Comparison of ENCODE assay signal across 30 cellular contexts in the genomic region with DNA sequence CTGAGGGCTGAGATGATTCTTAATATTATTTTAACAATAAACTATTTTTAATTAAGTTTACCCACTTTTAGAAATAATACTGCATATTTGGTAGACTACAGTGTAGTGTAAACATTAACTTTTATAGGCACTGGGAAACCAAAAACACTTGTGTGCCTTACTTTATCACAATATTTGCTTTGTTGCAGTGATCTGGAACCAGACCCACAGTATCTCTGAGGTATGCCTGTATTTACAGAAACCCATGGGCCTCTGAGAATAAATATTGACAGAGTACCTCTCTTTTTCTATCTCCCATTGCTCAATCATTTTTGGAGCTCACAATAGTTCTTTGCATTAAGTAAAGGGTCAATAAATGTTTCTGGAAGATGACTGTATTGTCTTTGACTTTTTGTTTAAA.
DNase-seq lines count a peak whose midpoint lies in the region; ATAC-seq, FAIRE-seq and TF ChIP-seq lines count a peak whose summit lies in the region.
"Had no signal": no experiment of that assay in that cellular context is flagged by ENCODE, and none has a peak within 500 bp of the region (broad histone marks: within the 10 kb centered on the region; RNA-seq: fewer than 3 reads in every experiment).

No MANE protein-coding gene starts in this region.

- H3K9me3 ChIP-seq in PC-3 (ENCODE audit: low read length) (peaks cover 7% of the 10 kb centered on the region; the same call in 1 of the 2 replicates), right lobe of liver (peaks cover 0 to 9% (median 0%) of the 10 kb centered on the region in 4 donors), SK-N-SH (no peaks in the 10 kb centered on the region)

- H3K4me1 ChIP-seq in PC-3 (ENCODE audit: insufficient read depth, low read length) (no peaks in the 10 kb centered on the region), right lobe of liver (peaks cover 0 to 15% (median 0%) of the 10 kb centered on the region in 4 donors), SK-N-SH (ENCODE audit: control insufficient read depth in 1 of 2, insufficient read depth in 2 of 2, low read depth in 1 of 2, low read length in 1 of 2) (no peaks in the 10 kb centered on the region)

- H3K36me3 ChIP-seq in PC-3 (ENCODE audit: low read depth, low read length) (no peaks in the 10 kb centered on the region), right lobe of liver (no peaks in the 10 kb centered on the region), SK-N-SH (replicated peaks in 1 of 2; ENCODE audit: control insufficient read depth in 1 of 2, insufficient read depth in 2 of 2, low read length in 1 of 2) (no peaks in the 10 kb centered on the region)
- H3K36me3 ChIP-seq: brain microvascular endothelial cell, transverse colon had no signal

- no TSS peak for BruUV-seq in PC-3 (replicated peaks; lab: Mats Ljungman, UMichigan)

- TF ChIP-seq POLR2A in right lobe of liver (IDR thresholded peaks at IDR 0.05) (no peak), GM12891 (IDR thresholded peaks at IDR 0.05; ENCODE audit: low read depth, low read length) (no peak)

- H3K4me3 ChIP-seq in PC-3 (ENCODE audit: low read length) (no peak overlapping the region), right lobe of liver (no peak overlapping the region), SK-N-SH (ENCODE audit: low read depth in 2 of 2, low read length in 1 of 2) (no peak overlapping the region)
- H3K4me3 ChIP-seq: GM23338, K562, PC-9, transverse colon had no signal

- POLR2A ChIA-PET in PC-3 (lab: Charles Lee; ENCODE audit: unreplicated experiment) (no interaction called here), SK-N-SH (lab: Yijun Ruan, JAX) (no interaction called here)

- ATAC-seq in PC-3 (peak; percentile 53), right lobe of liver (peak; percentile 96 to 100 (median 98))
- ATAC-seq: activated naive CD4-positive, alpha-beta T cell treated with anti-CD3 and anti-CD28 coated beads, Interleukin-2, amount 50 U/mL, for 72 hours; esophagus mucosa; GM23338; K562; Right ventricle myocardium inferior; stimulated activated effector memory CD8-positive, alpha-beta T cell treated with anti-CD3 and anti-CD28 coated beads, Interleukin-12 subunit alpha, Interleukin-12 subunit beta, amount 100 ng/mL, for 72 hours had no signal

- H4K20me1 ChIP-seq in PC-3 (ENCODE audit: low read length), result no peaks in the 10 kb centered on the region
- H4K20me1 ChIP-seq in SK-N-SH (ENCODE audit: insufficient read depth), result no peaks in the 10 kb centered on the region

- H3K9me2 ChIP-seq in PC-3 (replicated peaks; ENCODE audit: low read length), result no peaks in the 10 kb centered on the region
- H3K9me2 ChIP-seq in SK-N-SH, result no peaks in the 10 kb centered on the region

- H3K79me2 ChIP-seq in PC-3 (ENCODE audit: low read length) (no peaks in the 10 kb centered on the region), SK-N-SH (ENCODE audit: insufficient read depth) (no peaks in the 10 kb centered on the region)

- in situ Hi-C loops in G401 (cut with HindIII; ENCODE audit: low sequenced_read_pairs), result no loop called here

- H3K27me3 ChIP-seq in PC-3 (ENCODE audit: low read length) (peaks cover 15% of the 10 kb centered on the region; the same call in 1 of the 2 replicates), right lobe of liver (no peaks in the 10 kb centered on the region), SK-N-SH (ENCODE audit: insufficient read depth) (no peaks in the 10 kb centered on the region)
- H3K27me3 ChIP-seq: brain microvascular endothelial cell, transverse colon had no signal

- peak; percentile 11 for DNase-seq in DMS153 treated with DMSO at 0.1 percent for 48 hours (lab: John Stamatoyannopoulos, UW; ENCODE audit: unreplicated experiment)
- peak; percentile 44 for DNase-seq in NCI-H146 (lab: John Stamatoyannopoulos, UW)
- peak; percentile 25 for DNase-seq in PC-3
- no peak for DNase-seq in right lobe of liver
- DNase-seq in GM12891 (ENCODE audit: insufficient read length, low spot score), result no peak
- no peak for DNase-seq in G401 (ENCODE audit: low spot score)
- DNase-seq in SK-N-SH, result no peak
- DNase-seq: activated CD4-positive, alpha-beta T cell treated with anti-CD3 and anti-CD28 coated beads, Interleukin-2, amount 10 ng/mL, durations not matched to agents 24 days and 14 days; activated CD8-positive, alpha-beta memory T cell treated with anti-CD3 and anti-CD28 coated beads for 24 hours; amygdala; brain microvascular endothelial cell; CD8-positive, alpha-beta memory T cell; cerebellar nuclear complex; dermis blood vessel endothelial cell; DMS79 treated with DMSO at 0.1 percent for 48 hours; endodermal cell; GF-D8; naive B cell; NCI-H1105 treated with DMSO at 0.1 percent for 48 hours; NCI-H2107; NCI-H446 treated with DMSO at 0.1 percent for 48 hours; PC-9; transverse colon had no signal

- no peaks in the 10 kb centered on the region for H3F3A ChIP-seq in PC-3 (ENCODE audit: low read length, unreplicated experiment)
- H3F3A ChIP-seq in SK-N-SH (replicated peaks; ENCODE audit: insufficient read depth), result no peaks in the 10 kb centered on the region

- H3K4me2 ChIP-seq in PC-3 (ENCODE audit: low read length), result no peak overlapping the region
- H3K4me2 ChIP-seq in SK-N-SH, result no peak overlapping the region
- H3K4me2 ChIP-seq: GM23338, PC-9 had no signal

- CTCF ChIA-PET in PC-3 (lab: Charles Lee) (no interaction called here), SK-N-SH (lab: Yijun Ruan, JAX) (interaction anchor here (0.6 to 2.2 kb wide), 9 partner anchors 10 to 280 kb away, joined by 3 to 8 read pairs (median 3); no protein-coding TSS in a partner anchor)

- H2AFZ ChIP-seq in PC-3 (ENCODE audit: low read length) (no peak overlapping the region), SK-N-SH (ENCODE audit: low read depth) (no peak overlapping the region)
- H2AFZ ChIP-seq: GM23338, PC-9 had no signal

- no peak for TF ChIP-seq EP300 in SK-N-SH (IDR thresholded peaks at IDR 0.05; ENCODE audit: borderline replicate concordance in 1 of 2, low read depth in 1 of 2, low read length in 1 of 2)

- H3K9ac ChIP-seq in PC-3 (ENCODE audit: low read length) (no peak overlapping the region), SK-N-SH (no peak overlapping the region)

- H3K27ac ChIP-seq in PC-3 (ENCODE audit: low read length) (no peak overlapping the region), right lobe of liver (no peak overlapping the region), SK-N-SH (ENCODE audit: low read depth in 2 of 2, low read length in 1 of 2) (no peak overlapping the region)
- H3K27ac ChIP-seq: brain microvascular endothelial cell, PC-9, transverse colon had no signal

- TF ChIP-seq RAD21 in SK-N-SH (IDR thresholded peaks at IDR 0.05; ENCODE audit: low read length), result no peak

- FAIRE-seq in GM12891 (lab: Jason Lieb, UNC), result no peak
- FAIRE-seq: islet of Langerhans, K562 had no signal

- no peak for TF ChIP-seq CTCF in PC-3 (conservative IDR thresholded peaks at IDR 0.05; ENCODE audit: low read depth, low read length)
- no peak for TF ChIP-seq CTCF in right lobe of liver (IDR thresholded peaks at IDR 0.05)
- no peak for TF ChIP-seq CTCF in SK-N-SH (IDR thresholded peaks at IDR 0.05)

- intact Hi-C loops in PC-3 (cut with micrococcal nuclease) (loop anchor here (2.0 to 5.0 kb wide), 2 partner anchors 245 to 280 kb away; no protein-coding TSS in a partner anchor), right lobe of liver (cut with DNase I) (no loop called here)

TF ChIP-seq in GM12891, 5 proteins besides CTCF, POLR2A, EP300 and RAD21:
- TF ChIP-seq SPI1 (IDR thresholded peaks at IDR 0.05; ENCODE audit: low read depth, low read length) (no peak), TAF1 (IDR thresholded peaks at IDR 0.05; ENCODE audit: low read depth, low read length) (no peak)
TF ChIP-seq in GM12891: peak in this region for 0.

TF ChIP-seq in SK-N-SH, 30 proteins besides CTCF, POLR2A, EP300 and RAD21 (continues in another document):
- TF ChIP-seq MXI1 (IDR thresholded peaks at IDR 0.05; ENCODE audit: low read depth, low read length) (no peak), MEF2A (IDR thresholded peaks at IDR 0.05; ENCODE audit: borderline replicate concordance, low read depth) (no peak), EZH2phosphoT487 (IDR thresholded peaks at IDR 0.05; ENCODE audit: borderline replicate concordance, low read depth) (no peak), GABPA (IDR thresholded peaks at IDR 0.05; ENCODE audit: low read depth) (no peak), SMC3 (IDR thresholded peaks at IDR 0.05; ENCODE audit: low read depth, low read length) (no peak), RFX5 (IDR thresholded peaks at IDR 0.05; ENCODE audit: low read length) (no peak), REST (IDR thresholded peaks at IDR 0.05; ENCODE audit: low read depth, low read length) (no peak), JUND (IDR thresholded peaks at IDR 0.05) (no peak), NRF1 (IDR thresholded peaks at IDR 0.05; ENCODE audit: low read depth, low read length) (no peak), FOSL2 (IDR thresholded peaks at IDR 0.05; ENCODE audit: borderline replicate concordance, low read depth) (no peak)

Comparison
In these comparisons a context has a peak if more than half of its experiments do, and no peak if none do; other contexts are left out.
1. DNase-seq: peak in DMS153 treated with DMSO at 0.1 percent for 48 hours (single experiment), NCI-H146 (single experiment) and PC-3 (single experiment); none in right lobe of liver (0 of 3), GM12891 (single experiment), G401 (single experiment) and SK-N-SH (single experiment).